ENCODE assay signal across 8 cellular contexts in genomic region chr17:4304417-4305027, GRCh38. TPM values are rescaled to one million over a fixed set of nuclear protein-coding genes. Genes with fewer than 3 reads are reported as not detected.
DNase-seq lines count a peak whose midpoint lies in the region; ATAC-seq, FAIRE-seq and TF ChIP-seq lines count a peak whose summit lies in the region.

No MANE protein-coding gene starts in this region.

- no peak overlapping the region for H3K4me3 ChIP-seq in A673 (ENCODE audit: low read depth, low read length, poor library complexity, severe bottlenecking)
- no peak overlapping the region for H3K4me3 ChIP-seq in fibroblast of lung (replicated peaks in 1 of 4; ENCODE audit: control extremely low read depth in 1 of 4, insufficient read depth in 1 of 4, low read depth in 3 of 4, low read length in 4 of 4)
- H3K4me3 ChIP-seq in neutrophil (ENCODE audit: low read depth in 1 of 2, low read length in 1 of 2): no peak overlapping the region

- CTCF ChIA-PET in A673 (lab: Charles Lee): interaction anchor here (0.5 to 1.4 kb wide), 8 partner anchors 8 to 458 kb away, joined by 3 to 7 read pairs (median 4); no protein-coding TSS in a partner anchor

- H3K4me1 ChIP-seq in A673 (ENCODE audit: insufficient read depth, low read length, poor library complexity, severe bottlenecking) (peaks cover 5% of the 10 kb centered on the region), fibroblast of lung (ENCODE audit: control insufficient read depth, extremely low read depth, insufficient read depth, low read length) (no peaks in the 10 kb centered on the region), neutrophil (ENCODE audit: control insufficient read depth in 1 of 2, insufficient read depth in 1 of 2, low read depth in 1 of 2, low read length in 1 of 2) (no peaks in the 10 kb centered on the region)

- no peaks in the 10 kb centered on the region for H3K9me3 ChIP-seq in A673 (ENCODE audit: low read depth, low read length, poor library complexity, severe bottlenecking)
- no peaks in the 10 kb centered on the region for H3K9me3 ChIP-seq in fibroblast of lung (ENCODE audit: control insufficient read depth, insufficient read depth, low read depth, low read length)
- H3K9me3 ChIP-seq in neutrophil: no peaks in the 10 kb centered on the region

- ATAC-seq in HG03175 (IDR thresholded peaks at IDR 0.05; ENCODE audit: unreplicated experiment): no peak

- H3K27ac ChIP-seq in A673 (ENCODE audit: low read depth, low read length, poor library complexity, severe bottlenecking) (no peak overlapping the region), fibroblast of lung (ENCODE audit: insufficient read depth, low read length) (no peak overlapping the region), neutrophil (no peak overlapping the region)

- H2AFZ ChIP-seq in fibroblast of lung (ENCODE audit: low read length): no peak overlapping the region

- H4K20me1 ChIP-seq in fibroblast of lung (ENCODE audit: control insufficient read depth, extremely low read depth, insufficient read depth, low read length): no peaks in the 10 kb centered on the region

- H3K36me3 ChIP-seq in A673 (ENCODE audit: insufficient read depth, low read length, poor library complexity, severe bottlenecking) (peaks cover 15% of the 10 kb centered on the region), fibroblast of lung (ENCODE audit: control insufficient read depth, insufficient read depth, low read length) (peaks cover 3% of the 10 kb centered on the region), neutrophil (peaks cover 40% of the 10 kb centered on the region)

- DNase-seq in A673 (ENCODE audit: low spot score): peak; percentile 68
- DNase-seq in GM12892 (ENCODE audit: insufficient read length): peak; percentile 19
- DNase-seq in NCI-H460 (ENCODE audit: extremely low read depth, low read depth): peak; percentile 45
- peak; percentile 11 to 25 for DNase-seq in activated CD8-positive, alpha-beta memory T cell treated with anti-CD3 and anti-CD28 coated beads for 4 hours (ENCODE audit: low read depth in 2 of 2)
- peak in 1 of 2 donors; percentile 62 for DNase-seq in fibroblast of lung (ENCODE audit: low read depth in 2 of 2)
- DNase-seq in urothelium cell line (ENCODE audit: low spot score): peak; percentile 32

- H3K4me2 ChIP-seq in fibroblast of lung (ENCODE audit: extremely low read depth, insufficient read depth, low read length): no peak overlapping the region

- FAIRE-seq in GM12892 (lab: Jason Lieb, UNC) (no peak), urothelium cell line (lab: Jason Lieb, UNC) (no peak)

- no peak overlapping the region for H3K9ac ChIP-seq in fibroblast of lung (ENCODE audit: insufficient read depth, low read length)

- H3K27me3 ChIP-seq in A673 (replicated peaks; ENCODE audit: insufficient read depth, low read depth, low read length, poor library complexity): no peaks in the 10 kb centered on the region
- H3K27me3 ChIP-seq in fibroblast of lung (ENCODE audit: control insufficient read depth, insufficient read depth, low read length): no peaks in the 10 kb centered on the region
- H3K27me3 ChIP-seq in neutrophil: no peaks in the 10 kb centered on the region

- H3K79me2 ChIP-seq in fibroblast of lung (ENCODE audit: control insufficient read depth, insufficient read depth, low read length): peaks cover 26% of the 10 kb centered on the region

- intact Hi-C loops in A673 (cut with micrococcal nuclease; ENCODE audit: unreplicated experiment): loop anchor here (10.0 kb wide), 1 partner anchor 90 kb away; no protein-coding TSS in a partner anchor

- TF ChIP-seq POLR2A in GM12892 (IDR thresholded peaks at IDR 0.05; ENCODE audit: low read depth, low read length): no peak

- TF ChIP-seq CTCF in A673 (conservative IDR thresholded peaks at IDR 0.05; ENCODE audit: low read depth, low read length) (peak; percentile 84), fibroblast of lung (conservative IDR thresholded peaks at IDR 0.05 in 1 of 2, IDR thresholded peaks at IDR 0.05 in 1 of 2; ENCODE audit: low read depth in 1 of 2, low read length in 2 of 2) (peak; percentile 68 to 79), neutrophil (IDR thresholded peaks at IDR 0.05) (peak; percentile 65)

- POLR2A ChIA-PET in A673 (lab: Charles Lee; ENCODE audit: low non-redundant PET): no interaction called here

- BruUV-seq in A673 (replicated peaks; lab: Mats Ljungman, UMichigan): no TSS peak

RNA-seq across cellular contexts. Expression of gene ANKFY1, which starts 40.7 kb away (rescaled TPM):
- total RNA-seq in A673 (2021): 63.2 and 70.5 TPM in 2 replicates
- 17.2 TPM for polyA plus RNA-seq in GM12892 (2012; ENCODE audit: missing spikeins)
- total RNA-seq in NCI-H460 (2014; rRNA removed; shearing (Covaris generic)): 14.5 and 15.4 TPM in 2 replicates
- 20.7 and 28.7 TPM in 2 replicates for polyA plus RNA-seq in NCI-H460 (2014; cell fraction: nucleus; rRNA removed)
- total RNA-seq in fibroblast of lung: 33.9 and 34.0 TPM in 2 replicates
- 26.1 and 33.1 TPM in 2 replicates for polyA plus RNA-seq in fibroblast of lung
- 22.9 and 24.9 TPM in 2 replicates for polyA plus RNA-seq in fibroblast of lung (2012)
- polyA minus RNA-seq in fibroblast of lung (ENCODE audit: low replicate concordance): 137 and 152 TPM in 2 replicates
